Comparison of ENCODE assay signal across 24 cellular contexts in the genomic region with DNA sequence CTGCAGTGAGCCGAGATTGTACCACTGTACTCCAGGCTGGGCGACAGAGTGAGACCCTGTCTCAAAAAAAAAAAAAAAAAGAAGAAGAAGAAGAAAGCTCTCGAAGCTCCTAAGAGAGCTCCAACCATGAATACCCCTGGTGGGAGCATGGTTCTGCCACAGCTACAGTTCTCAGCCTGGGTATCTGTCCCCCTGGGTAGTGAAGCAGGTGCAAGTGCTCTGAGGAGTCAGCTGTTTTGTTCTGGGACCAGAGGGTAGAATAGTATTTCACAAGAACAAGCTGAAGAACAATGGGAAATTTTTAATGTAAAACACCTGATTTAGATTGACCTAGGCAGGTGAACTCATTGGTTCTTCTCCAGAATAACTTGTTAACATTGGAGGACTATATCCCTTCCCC. TPM values are rescaled to one million over a fixed set of nuclear protein-coding genes. Genes with fewer than 3 reads are reported as not detected.
DNase-seq lines count a peak whose midpoint lies in the region; ATAC-seq and TF ChIP-seq lines count a peak whose summit lies in the region.
"Had no signal": no experiment of that assay in that cellular context is flagged by ENCODE, and none has a peak within 500 bp of the region (broad histone marks: within the 10 kb centered on the region; RNA-seq: fewer than 3 reads in every experiment).

No MANE protein-coding gene starts in this region.

- peaks cover 30% of the 10 kb centered on the region for H3K4me1 Mint-ChIP-seq in stimulated activated effector memory CD8-positive, alpha-beta T cell treated with anti-CD3 and anti-CD28 coated beads, Interleukin-12 subunit alpha, Interleukin-12 subunit beta, amount 100 ng/mL, for 72 hours

- H3K4me2 ChIP-seq in osteoblast (ENCODE audit: insufficient read depth, low read length) = no peak overlapping the region
- H3K4me2 ChIP-seq: BLaER1 had no signal

- no peak for TF ChIP-seq CTCF in osteoblast (IDR thresholded peaks at IDR 0.05; ENCODE audit: extremely low read depth, low read depth, low read length)
- TF ChIP-seq CTCF in prostate gland (IDR thresholded peaks at IDR 0.05) = no peak

- no peak overlapping the region for H3K4me3 ChIP-seq in osteoblast (ENCODE audit: insufficient read depth, low read length)
- H3K4me3 ChIP-seq in prostate gland = no peak overlapping the region
- H3K4me3 ChIP-seq: BLaER1, GM12878 had no signal

- H4K20me1 ChIP-seq in osteoblast (ENCODE audit: insufficient read depth, low read length) = peaks cover 1% of the 10 kb centered on the region

- no peak for TF ChIP-seq POLR2A in prostate gland (IDR thresholded peaks at IDR 0.05)

- H3K4me3 Mint-ChIP-seq in stimulated activated effector memory CD8-positive, alpha-beta T cell treated with anti-CD3 and anti-CD28 coated beads, Interleukin-12 subunit alpha, Interleukin-12 subunit beta, amount 100 ng/mL, for 72 hours = no peak overlapping the region
- H3K4me3 Mint-ChIP-seq: CD14-positive monocyte; CD4-positive, alpha-beta memory T cell had no signal

- DNase-seq in myocyte (ENCODE audit: low read depth) = peak; percentile 43
- DNase-seq in osteoblast (ENCODE audit: insufficient read length, low spot score, missing footprints) = peak; percentile 26
- DNase-seq in stimulated activated effector memory CD8-positive, alpha-beta T cell treated with anti-CD3 and anti-CD28 coated beads, Interleukin-12 subunit alpha, Interleukin-12 subunit beta, amount 100 ng/mL, for 72 hours (ENCODE audit: low spot score in 2 of 2) = no peak
- no peak for DNase-seq in NCI-H2196 (lab: John Stamatoyannopoulos, UW; ENCODE audit: unreplicated experiment)
- DNase-seq in prostate gland (ENCODE audit: low spot score) = no peak
- DNase-seq: 8988T; ACHN; BE2C; C1 segment of cervical spinal cord; CD4-positive, alpha-beta memory T cell; CD4-positive, CD25-positive, alpha-beta regulatory T cell; CD8-positive, alpha-beta memory T cell; COR-L47; DMS 273 treated with DMSO at 0.1 percent for 48 hours; DMS153; DMS53; DMS79; DND-41; EL; GDM1 had no signal

- no peak overlapping the region for H2AFZ ChIP-seq in osteoblast (ENCODE audit: low read length)

- 95% methylated on average over 3 of the region's 3 CpGs for WGBS in prostate gland

- peaks cover 27% of the 10 kb centered on the region for H3K79me2 ChIP-seq in osteoblast (ENCODE audit: insufficient read depth, low read length)

- H3K36me3 ChIP-seq in osteoblast (ENCODE audit: insufficient read depth, low read length) (no peaks in the 10 kb centered on the region), prostate gland (no peaks in the 10 kb centered on the region)
- H3K36me3 ChIP-seq: BE2C had no signal

- H3K27me3 ChIP-seq in osteoblast (ENCODE audit: insufficient read depth, low read length) = no peaks in the 10 kb centered on the region
- H3K27me3 ChIP-seq in prostate gland (replicated peaks; ENCODE audit: insufficient read depth) = no peaks in the 10 kb centered on the region
- H3K27me3 ChIP-seq: BE2C, BLaER1 had no signal

- intact Hi-C loops in prostate gland (cut with DNase I) = no loop called here

- H3K9me3 Mint-ChIP-seq in stimulated activated effector memory CD8-positive, alpha-beta T cell treated with anti-CD3 and anti-CD28 coated beads, Interleukin-12 subunit alpha, Interleukin-12 subunit beta, amount 100 ng/mL, for 72 hours = no peaks in the 10 kb centered on the region
- H3K9me3 Mint-ChIP-seq: CD14-positive monocyte; CD4-positive, alpha-beta memory T cell; CD4-positive, CD25-positive, alpha-beta regulatory T cell; CD8-positive, alpha-beta memory T cell had no signal

- ATAC-seq in stimulated activated effector memory CD8-positive, alpha-beta T cell treated with anti-CD3 and anti-CD28 coated beads, Interleukin-12 subunit alpha, Interleukin-12 subunit beta, amount 100 ng/mL, for 72 hours = no peak
- ATAC-seq in HG03442 (IDR thresholded peaks at IDR 0.05; ENCODE audit: unreplicated experiment) = no peak
- ATAC-seq: GM12878 had no signal

- H3K9me3 ChIP-seq in osteoblast (ENCODE audit: low read depth, low read length) (no peaks in the 10 kb centered on the region), prostate gland (no peaks in the 10 kb centered on the region)
- H3K9me3 ChIP-seq: BE2C, BLaER1 had no signal

- peaks cover 16% of the 10 kb centered on the region for H3K4me1 ChIP-seq in osteoblast (ENCODE audit: insufficient read depth, low read length)
- H3K4me1 ChIP-seq in prostate gland (replicated peaks) = peaks cover 5% of the 10 kb centered on the region
- H3K4me1 ChIP-seq: BE2C had no signal

- H3K27ac ChIP-seq in osteoblast (ENCODE audit: low read depth, low read length) (no peak overlapping the region), prostate gland (no peak overlapping the region)
- H3K27ac ChIP-seq: BLaER1 had no signal

- peak overlapping the region; percentile 29 for H3K27ac Mint-ChIP-seq in stimulated activated effector memory CD8-positive, alpha-beta T cell treated with anti-CD3 and anti-CD28 coated beads, Interleukin-12 subunit alpha, Interleukin-12 subunit beta, amount 100 ng/mL, for 72 hours

- H3K36me3 Mint-ChIP-seq in stimulated activated effector memory CD8-positive, alpha-beta T cell treated with anti-CD3 and anti-CD28 coated beads, Interleukin-12 subunit alpha, Interleukin-12 subunit beta, amount 100 ng/mL, for 72 hours = peaks cover 21% of the 10 kb centered on the region

RNA-seq across cellular contexts. Expression of gene HYOU1, which starts 4.3 kb away (rescaled TPM):
- 104 and 157 TPM in 2 replicates for total RNA-seq in myocyte
- 159 TPM for polyA plus RNA-seq in myocyte (2012)
- 94.9 and 117 TPM in 2 replicates for total RNA-seq in osteoblast
- total RNA-seq in prostate gland = 100 to 1,000 TPM; 115 to 149 TPM

RNA-seq across cellular contexts. Expression of gene VPS11, which starts 6.4 kb away (rescaled TPM):
- total RNA-seq in myocyte = 21.2 and 22.0 TPM in 2 replicates
- polyA plus RNA-seq in myocyte (2012) = 43.4 TPM
- total RNA-seq in osteoblast = 35.1 and 37.1 TPM in 2 replicates
- 10 to 100 TPM; 41.1 to 49.1 TPM for total RNA-seq in prostate gland

RNA-seq across cellular contexts. Expression of gene HMBS, which starts 23.4 kb away (rescaled TPM):
- 4.1 and 10.3 TPM in 2 replicates for total RNA-seq in myocyte
- polyA plus RNA-seq in myocyte (2012) = 31.7 TPM
- 5.0 and 8.7 TPM in 2 replicates for total RNA-seq in osteoblast
- total RNA-seq in prostate gland = 10 to 100 TPM in 1 of 2 donors, 1 to 10 TPM in 1; 9.2 to 14.3 TPM

RNA-seq across cellular contexts. Expression of gene SLC37A4, which starts 30.6 kb away (rescaled TPM):
- total RNA-seq in myocyte = 19.0 and 19.3 TPM in 2 replicates
- polyA plus RNA-seq in myocyte (2012) = 11.8 TPM
- 13.0 and 14.8 TPM in 2 replicates for total RNA-seq in osteoblast
- total RNA-seq in prostate gland = 10 to 100 TPM; 36.2 to 58.7 TPM

RNA-seq across cellular contexts. Expression of gene DPAGT1, which starts 40.4 kb away (rescaled TPM):
- total RNA-seq in myocyte = 24.5 and 25.5 TPM in 2 replicates
- 45.1 TPM for polyA plus RNA-seq in myocyte (2012)
- 20.3 and 22.1 TPM in 2 replicates for total RNA-seq in osteoblast
- total RNA-seq in prostate gland = 10 to 100 TPM; 39.6 to 49.6 TPM

Comparison
In these comparisons a context has a peak if more than half of its experiments do, and no peak if none do; other contexts are left out.
1. DNase-seq: peak in myocyte (single experiment) and osteoblast (single experiment); none in stimulated activated effector memory CD8-positive, alpha-beta T cell treated with anti-CD3 and anti-CD28 coated beads, Interleukin-12 subunit alpha, Interleukin-12 subunit beta, amount 100 ng/mL, for 72 hours (0 of 2), NCI-H2196 (single experiment) and prostate gland (single experiment).